In genomic region chr5:177552839-177553455, GRCh38 we compare ENCODE assay signal across 8 cellular contexts. TPM values are rescaled to one million over a fixed set of nuclear protein-coding genes. Genes with fewer than 3 reads are reported as not detected.
A peak's percentile ranks its signal among the peaks of the same experiment; 100 is the strongest.
DNase-seq lines count a peak whose midpoint lies in the region; ATAC-seq, FAIRE-seq and TF ChIP-seq lines count a peak whose summit lies in the region.

No MANE protein-coding gene starts in this region.

- TF ChIP-seq POLR2A in A549 (IDR thresholded peaks at IDR 0.05; ENCODE audit: low read length): no peak

- no peak for TF ChIP-seq EP300 in A549 (IDR thresholded peaks at IDR 0.05)

- DNase-seq in A549 (ENCODE audit: low read depth in 1 of 2, low spot score in 1 of 2): no peak
- DNase-seq in HFFc6: no peak
- peak; percentile 28 to 39 for DNase-seq in cardiac fibroblast (ENCODE audit: low read depth in 2 of 2)
- no peak for DNase-seq in NCI-H345 treated with DMSO at 0.1 percent for 48 hours (lab: John Stamatoyannopoulos, UW; ENCODE audit: unreplicated experiment)
- DNase-seq in ACHN: no peak
- DNase-seq in DMS 273 (lab: John Stamatoyannopoulos, UW; ENCODE audit: unreplicated experiment): no peak

- H3K9me3 Mint-ChIP-seq in HFFc6: no peaks in the 10 kb centered on the region

- H3K4me1 ChIP-seq in A549 (peaks cover 13% of the 10 kb centered on the region; the same call in 2 of the 3 replicates), mesodermal cell (ENCODE audit: control insufficient read depth, insufficient read depth, low read length, poor library complexity, severe bottlenecking) (peaks cover 8% of the 10 kb centered on the region)

- CTCF ChIA-PET in A549 (lab: Yijun Ruan, JAX): interaction anchor here (0.7 to 1.3 kb wide), 4 partner anchors 36 to 66 kb away, joined by 3 to 6 read pairs (median 3); partner anchors contain the start of gene DDX41

- H3K4me2 ChIP-seq in A549: peak overlapping the region; percentile 94

- peaks cover 55% of the 10 kb centered on the region for H3K4me1 Mint-ChIP-seq in HFFc6 (ENCODE audit: low read depth)

- peak overlapping the region; percentile 24; the same call in 1 of the 2 replicates for H3K27ac Mint-ChIP-seq in HFFc6

- H3K36me3 ChIP-seq in mesodermal cell (ENCODE audit: control insufficient read depth, insufficient read depth, low read length): peaks cover 31% of the 10 kb centered on the region

- TF ChIP-seq RAD21 in A549 (conservative IDR thresholded peaks at IDR 0.05 in 1 of 2, IDR thresholded peaks at IDR 0.05 in 1 of 2): no peak

- H3K9me3 ChIP-seq in A549 (no peaks in the 10 kb centered on the region), mesodermal cell (ENCODE audit: control insufficient read depth, low read length) (no peaks in the 10 kb centered on the region)

- peak in 1 of 2 experiments; percentile 18; a peak in 3 of 6 replicates for ATAC-seq in A549
- ATAC-seq in GM21528 (IDR thresholded peaks at IDR 0.05; ENCODE audit: low FRiP score, unreplicated experiment): no peak

- POLR2A ChIA-PET in A549 (lab: Yijun Ruan, JAX): no interaction called here

- no peak for FAIRE-seq in A549 (lab: Jason Lieb, UNC)

- TF ChIP-seq CTCF in A549 (IDR thresholded peaks at IDR 0.05): no peak
- no peak for TF ChIP-seq CTCF in HFFc6 (IDR thresholded peaks at IDR 0.05)
- TF ChIP-seq CTCF in cardiac fibroblast (IDR thresholded peaks at IDR 0.05; ENCODE audit: low read depth, low read length): no peak

- H3K4me3 ChIP-seq in A549 (peak overlapping the region; percentile 96), cardiac fibroblast (replicated peaks in 1 of 2; ENCODE audit: low read depth in 2 of 2, low read length in 2 of 2) (peak overlapping the region; percentile 86 to 93), mesodermal cell (ENCODE audit: extremely low read depth, insufficient read depth, low read length, poor library complexity, severe bottlenecking) (peak overlapping the region; percentile 97)

- H3K27me3 Mint-ChIP-seq in HFFc6 (ENCODE audit: insufficient read depth): peaks cover 1% of the 10 kb centered on the region; the same call in 1 of the 2 replicates

- H3K36me3 Mint-ChIP-seq in HFFc6 (ENCODE audit: low read depth): peaks cover 8% of the 10 kb centered on the region; the same call in 1 of the 2 replicates

- WGBS in A549 (ENCODE audit: missing lambda C conversion rate): 72% methylated on average over 16 of the region's 16 CpGs
- 51 to 58% methylated on average over 10 to 13 of the region's 16 CpGs for WGBS in mesodermal cell (ENCODE audit: insufficient coverage in 2 of 2), 2 experiments

- in situ Hi-C loops in ACHN (cut with HindIII; ENCODE audit: low pct_ligation_motif_present, low pct_unique_long_range_greater_than_20kb, low sequenced_read_pairs): no loop called here

- peak overlapping the region; percentile 93 for H3K4me3 Mint-ChIP-seq in HFFc6

- peak overlapping the region in 1 of 2 experiments; percentile 96; a peak in 3 of 6 replicates for H3K27ac ChIP-seq in A549
- H3K27ac ChIP-seq in mesodermal cell (ENCODE audit: low read depth, low read length, severe bottlenecking): no peak overlapping the region

TF ChIP-seq in A549, 52 proteins besides CTCF, POLR2A, EP300 and RAD21:
- TF ChIP-seq ZC3H11A (IDR thresholded peaks at IDR 0.05) (no peak), MAZ (IDR thresholded peaks at IDR 0.05; ENCODE audit: borderline replicate concordance, low read depth, low read length) (no peak), JUN (IDR thresholded peaks at IDR 0.05) (no peak), TP53 (CRISPR knock-in tag; IDR thresholded peaks at IDR 0.05) (no peak), SREBF2 (IDR thresholded peaks at IDR 0.05) (no peak), USF2 (IDR thresholded peaks at IDR 0.05) (no peak), NFE2L2 (conservative IDR thresholded peaks at IDR 0.05; ENCODE audit: low read length) (no peak), ZFP36 (IDR thresholded peaks at IDR 0.05; ENCODE audit: borderline replicate concordance, partially characterized antibody) (no peak), NPAS2 (CRISPR knock-in tag; IDR thresholded peaks at IDR 0.05; ENCODE audit: borderline replicate concordance) (no peak), HEYL (CRISPR knock-in tag; IDR thresholded peaks at IDR 0.05) (no peak), CEBPB (IDR thresholded peaks at IDR 0.05) (no peak), POLR2AphosphoS2 (conservative IDR thresholded peaks at IDR 0.05; ENCODE audit: low read length) (no peak), RFX5 (IDR thresholded peaks at IDR 0.05) (no peak)

RNA-seq across cellular contexts. Expression of gene FAM193B, which starts 1.4 kb away (rescaled TPM):
- polyA plus RNA-seq in A549 (2011; rRNA removed) (19.4 and 23.0 TPM in 2 replicates), A549 (2017; fragmentation: RNase III; extraction: RNeasy Plus Mini Kit Qiagen cat#74134 plus additional on column Dnase treatment) (24.9 to 31.9 TPM (median 28.9 TPM) in 3 replicates)
- 29.5 and 29.6 TPM in 2 replicates for polyA plus RNA-seq in A549 (2012; cell fraction: cytosol; rRNA removed)
- 184 and 207 TPM in 2 replicates for polyA plus RNA-seq in A549 (2012; cell fraction: nucleus; rRNA removed)
- 10.5 and 18.4 TPM in 2 replicates for polyA minus RNA-seq in A549 (2011; rRNA and poly(A)+ RNA removed)
- 10 to 100 TPM; 16.1 to 25.6 (median 21.6) TPM for total RNA-seq in HFFc6 (2021; fragmentation: NEBNext Ultra II Directional; extraction: Animal tissue kit (Norgen Biotek cat#: 25700))
- 84.5 TPM for polyA plus RNA-seq in mesodermal cell (2013, experiment 1 of 2)
- polyA plus RNA-seq in mesodermal cell (2013, experiment 2 of 2): 80.8 TPM

RNA-seq across cellular contexts. Expression of gene DDX41, which starts 36.2 kb away (rescaled TPM):
- polyA plus RNA-seq in A549 (2011; rRNA removed): 87.7 and 90.7 TPM in 2 replicates
- 180 and 211 TPM in 2 replicates for polyA plus RNA-seq in A549 (2012; cell fraction: cytosol; rRNA removed)
- 290 and 366 TPM in 2 replicates for polyA plus RNA-seq in A549 (2012; cell fraction: nucleus; rRNA removed)
- polyA plus RNA-seq in A549 (2017; fragmentation: RNase III; extraction: RNeasy Plus Mini Kit Qiagen cat#74134 plus additional on column Dnase treatment): 121 to 177 TPM (median 172 TPM) in 3 replicates
- 65.9 and 74.8 TPM in 2 replicates for polyA minus RNA-seq in A549 (2011; rRNA and poly(A)+ RNA removed)
- total RNA-seq in HFFc6 (2021; fragmentation: NEBNext Ultra II Directional; extraction: Animal tissue kit (Norgen Biotek cat#: 25700)): 100 to 1,000 TPM in 3 of 6 experiments, 10 to 100 TPM in 3; 83.8 to 105 (median 98.5) TPM
- 65.4 TPM for polyA plus RNA-seq in mesodermal cell (2013, experiment 1 of 2)
- 52.5 TPM for polyA plus RNA-seq in mesodermal cell (2013, experiment 2 of 2)

RNA-seq across cellular contexts. Expression of gene TMED9, which starts 39.1 kb away (rescaled TPM):
- 168 and 212 TPM in 2 replicates for polyA plus RNA-seq in A549 (2011; rRNA removed)
- polyA plus RNA-seq in A549 (2012; cell fraction: cytosol; rRNA removed): 202 and 215 TPM in 2 replicates
- 186 and 187 TPM in 2 replicates for polyA plus RNA-seq in A549 (2012; cell fraction: nucleus; rRNA removed)
- polyA plus RNA-seq in A549 (2017; fragmentation: RNase III; extraction: RNeasy Plus Mini Kit Qiagen cat#74134 plus additional on column Dnase treatment): 218 to 239 TPM (median 236 TPM) in 3 replicates
- polyA minus RNA-seq in A549 (2011; rRNA and poly(A)+ RNA removed): 124 and 144 TPM in 2 replicates
- total RNA-seq in HFFc6 (2021; fragmentation: NEBNext Ultra II Directional; extraction: Animal tissue kit (Norgen Biotek cat#: 25700)): 100 to 1,000 TPM; 350 to 457 (median 354) TPM
- 316 TPM for polyA plus RNA-seq in mesodermal cell (2013, experiment 1 of 2)
- 273 TPM for polyA plus RNA-seq in mesodermal cell (2013, experiment 2 of 2)

RNA-seq across cellular contexts. Expression of gene DOK3, which starts 43.3 kb away (rescaled TPM):
- polyA plus RNA-seq in A549 (2011; rRNA removed) (1.3 and 1.8 TPM in 2 replicates), A549 (2017; fragmentation: RNase III; extraction: RNeasy Plus Mini Kit Qiagen cat#74134 plus additional on column Dnase treatment) (7.1 to 9.1 TPM (median 7.4 TPM) in 3 replicates)
- polyA plus RNA-seq in A549 (2012; cell fraction: cytosol; rRNA removed): 2.9 and 4.2 TPM in 2 replicates
- 26.3 and 29.7 TPM in 2 replicates for polyA plus RNA-seq in A549 (2012; cell fraction: nucleus; rRNA removed)
- 0.54 and 2.0 TPM in 2 replicates for polyA minus RNA-seq in A549 (2011; rRNA and poly(A)+ RNA removed)
- 1 to 10 TPM; 1.1 to 2.6 (median 1.3) TPM for total RNA-seq in HFFc6 (2021; fragmentation: NEBNext Ultra II Directional; extraction: Animal tissue kit (Norgen Biotek cat#: 25700))
- 3.6 TPM for polyA plus RNA-seq in mesodermal cell (2013, experiment 1 of 2)
- 2.8 TPM for polyA plus RNA-seq in mesodermal cell (2013, experiment 2 of 2)

RNA-seq across cellular contexts. Expression of gene B4GALT7, which starts 47.0 kb away (rescaled TPM):
- 13.0 and 13.3 TPM in 2 replicates for polyA plus RNA-seq in A549 (2011; rRNA removed)
- 29.2 and 40.8 TPM in 2 replicates for polyA plus RNA-seq in A549 (2012; cell fraction: cytosol; rRNA removed)
- 46.0 and 64.4 TPM in 2 replicates for polyA plus RNA-seq in A549 (2012; cell fraction: nucleus; rRNA removed)
- polyA plus RNA-seq in A549 (2017; fragmentation: RNase III; extraction: RNeasy Plus Mini Kit Qiagen cat#74134 plus additional on column Dnase treatment): 17.1 to 18.2 TPM (median 18.0 TPM) in 3 replicates
- polyA minus RNA-seq in A549 (2011; rRNA and poly(A)+ RNA removed): 15.7 and 20.9 TPM in 2 replicates
- total RNA-seq in HFFc6 (2021; fragmentation: NEBNext Ultra II Directional; extraction: Animal tissue kit (Norgen Biotek cat#: 25700)): 10 to 100 TPM; 39.5 to 54.0 (median 42.9) TPM
- polyA plus RNA-seq in mesodermal cell (2013, experiment 1 of 2): 28.4 TPM
- polyA plus RNA-seq in mesodermal cell (2013, experiment 2 of 2): 21.6 TPM

Comparison
In these comparisons a context has a peak if more than half of its experiments do, and no peak if none do; other contexts are left out.
1. DNase-seq: peak in cardiac fibroblast (2 of 2); none in A549 (0 of 2), HFFc6 (single experiment), NCI-H345 treated with DMSO at 0.1 percent for 48 hours (single experiment), ACHN (single experiment) and DMS 273 (single experiment).
2. Peak in every context shown above with its lines, with median percentiles within 50 percentile points of each other: H3K4me3 ChIP-seq.